Comparison of ENCODE assay signal across 8 cellular contexts in the genomic region with DNA sequence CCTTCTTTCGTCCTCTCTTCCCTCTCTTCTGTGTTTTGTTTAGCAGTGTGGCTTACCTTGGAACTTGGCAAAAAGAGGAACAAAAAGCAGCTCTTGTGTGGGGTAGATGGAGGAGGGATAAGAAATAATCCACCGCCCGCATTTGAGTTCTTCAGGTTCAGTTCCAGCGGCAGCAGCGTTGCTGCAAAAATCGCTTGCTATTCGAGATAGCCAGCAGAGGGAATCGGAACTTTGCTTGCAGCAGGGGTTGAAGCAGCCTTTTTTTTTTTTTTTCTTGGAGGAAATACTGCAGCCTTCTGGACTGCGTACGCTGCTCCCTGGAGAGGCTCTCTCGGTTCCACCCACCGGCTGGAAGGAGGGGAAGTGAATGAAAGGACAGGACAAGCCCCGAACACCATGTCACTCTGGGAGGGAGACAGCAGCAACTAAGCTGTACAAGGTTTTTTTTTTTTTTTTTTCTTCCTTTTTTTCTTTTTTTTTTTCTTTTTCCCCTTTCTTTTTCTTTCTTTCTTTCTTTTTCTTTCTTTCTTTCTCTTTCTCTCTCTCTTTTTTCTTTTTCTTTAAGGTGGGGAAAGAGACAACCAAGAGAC. TPM values are rescaled to one million over a fixed set of nuclear protein-coding genes. Genes with fewer than 3 reads are reported as not detected.
DNase-seq lines count a peak whose midpoint lies in the region; ATAC-seq and TF ChIP-seq lines count a peak whose summit lies in the region.

RBMS3 (plus strand) TSS at position 397 of the 590 bp plus-strand sequence.

- H2AFZ ChIP-seq in hepatocyte: peak within 1 kb of the TSS; percentile 90

- peak within 1 kb of the TSS in 1 of 2 donors; percentile 5 for H3K4me3 ChIP-seq in body of pancreas
- H3K4me3 ChIP-seq in hepatocyte: peak within 1 kb of the TSS; percentile 66

- peak; percentile 30 for ATAC-seq in HG02588 (IDR thresholded peaks at IDR 0.05; ENCODE audit: unreplicated experiment)
- ATAC-seq in body of pancreas: peak; percentile 76

- peaks cover 41% of the 10 kb centered on the region for H3K79me2 ChIP-seq in hepatocyte

- peak in 6 of 7 experiments; percentile 10 to 45 (median 32) for TF ChIP-seq CTCF in body of pancreas (IDR thresholded peaks at IDR 0.05)
- TF ChIP-seq CTCF in hepatocyte (IDR thresholded peaks at IDR 0.05; ENCODE audit: poor library complexity): peak; percentile 55

- peak in 2 of 3 donors; percentile 43 to 48 for TF ChIP-seq POLR2A in body of pancreas (IDR thresholded peaks at IDR 0.05)

- H3K27ac ChIP-seq in body of pancreas (peak within 1 kb of the TSS; percentile 27 to 63 (median 48)), hepatocyte (peak within 1 kb of the TSS; percentile 93)

- H3K36me3 ChIP-seq in body of pancreas (replicated peaks in 1 of 2; ENCODE audit: insufficient read depth in 1 of 2, low read depth in 2 of 2) (no peaks in the 10 kb centered on the region), hepatocyte (replicated peaks; ENCODE audit: insufficient read depth, low read depth) (no peaks in the 10 kb centered on the region)

- intact Hi-C loops in body of pancreas (cut with DNase I): no loop called here
- intact Hi-C loops in posterior cingulate gyrus (cut with DNase I): loop anchor here (5.0 to 10.0 kb wide), 2 partner anchors 363 to 474 kb away; no protein-coding TSS in a partner anchor

- peak within 1 kb of the TSS; percentile 76 for H3K4me2 ChIP-seq in hepatocyte

- no peaks in the 10 kb centered on the region for H4K20me1 ChIP-seq in hepatocyte (ENCODE audit: insufficient read depth, poor library complexity, severe bottlenecking)

- H3K9me2 ChIP-seq in hepatocyte (replicated peaks; ENCODE audit: insufficient read depth): no peaks in the 10 kb centered on the region

- H3K27me3 ChIP-seq in body of pancreas (no peaks in the 10 kb centered on the region), hepatocyte (no peaks in the 10 kb centered on the region)

- WGBS in body of pancreas, 2 donors: 1% methylated on average over 13 of the region's 13 CpGs
- under 1% methylated on average over 13 of the region's 13 CpGs for WGBS in hepatocyte (ENCODE audit: low lambda C conversion rate, missing lambda C conversion rate)

- peaks cover 8% of the 10 kb centered on the region for H3K4me1 ChIP-seq in body of pancreas
- peaks cover 5% of the 10 kb centered on the region for H3K4me1 ChIP-seq in hepatocyte (ENCODE audit: insufficient read depth)

- peak; percentile 23 for DNase-seq in stimulated activated CD4-positive, alpha-beta T cell treated with anti-CD3 and anti-CD28 coated beads, Interleukin-15, amount 100 ng/mL, for 24 hours
- no peak for DNase-seq in stimulated activated CD4-positive, alpha-beta T cell treated with anti-CD3 and anti-CD28 coated beads, Interleukin-4, amount 100 ng/mL, for 4 hours
- peak; percentile 82 for DNase-seq in NOMO-1 treated with DMSO at 0.1 percent for 48 hours (lab: John Stamatoyannopoulos, UW; ENCODE audit: unreplicated experiment)
- DNase-seq in body of pancreas: peak; percentile 47 to 72 (median 60)
- peak; percentile 91 for DNase-seq in hepatocyte (ENCODE audit: low spot score)
- DNase-seq in posterior cingulate gyrus: peak; percentile 23 to 91 (median 42)
- no peak for DNase-seq in NCI-H2081 treated with DMSO at 0.1 percent for 48 hours (lab: John Stamatoyannopoulos, UW)

- no peaks in the 10 kb centered on the region for H3K9me3 ChIP-seq in body of pancreas
- no peaks in the 10 kb centered on the region for H3K9me3 ChIP-seq in hepatocyte (ENCODE audit: low read depth)

RNA-seq across cellular contexts. Expression of gene RBMS3, which starts in this region (rescaled TPM):
- 10 to 100 TPM; 17.4 to 29.7 TPM for total RNA-seq in body of pancreas
- total RNA-seq in hepatocyte: 31.4 and 37.1 TPM in 2 replicates
- polyA plus RNA-seq in hepatocyte: 32.6 and 34.9 TPM in 2 replicates

Comparison
In these comparisons a context has a peak if more than half of its experiments do, and no peak if none do; other contexts are left out.
1. DNase-seq: peak in stimulated activated CD4-positive, alpha-beta T cell treated with anti-CD3 and anti-CD28 coated beads, Interleukin-15, amount 100 ng/mL, for 24 hours (single experiment), NOMO-1 treated with DMSO at 0.1 percent for 48 hours (single experiment), body of pancreas (4 of 4), hepatocyte (single experiment) and posterior cingulate gyrus (10 of 10); none in stimulated activated CD4-positive, alpha-beta T cell treated with anti-CD3 and anti-CD28 coated beads, Interleukin-4, amount 100 ng/mL, for 4 hours (0 of 2) and NCI-H2081 treated with DMSO at 0.1 percent for 48 hours (single experiment).